ENCODE assay signal across 23 cellular contexts in the genomic region with DNA sequence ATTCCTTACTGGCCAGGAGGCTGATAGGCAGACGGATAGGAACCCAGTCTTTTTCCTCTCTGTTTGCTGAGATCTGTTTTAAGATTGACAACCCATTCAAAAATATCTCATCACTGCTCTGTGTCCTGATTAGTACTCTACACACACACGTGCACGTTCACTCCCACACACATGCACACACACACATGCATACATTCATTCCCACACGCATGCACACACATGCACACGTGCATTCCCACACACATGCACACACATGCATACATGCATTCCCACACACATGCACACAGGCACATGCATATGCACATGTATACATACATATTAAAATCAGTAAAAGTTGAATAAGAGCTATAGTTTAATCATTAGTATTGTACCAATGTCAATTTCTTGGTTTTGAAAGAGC.
DNase-seq lines count a peak whose midpoint lies in the region; ATAC-seq, FAIRE-seq and TF ChIP-seq lines count a peak whose summit lies in the region.
"Had no signal": no experiment of that assay in that cellular context is flagged by ENCODE, and none has a peak within 500 bp of the region (broad histone marks: within the 10 kb centered on the region; RNA-seq: fewer than 3 reads in every experiment).

No MANE protein-coding gene starts in this region.

- H3K9ac ChIP-seq in HepG2 (ENCODE audit: insufficient read depth, low read depth, low read length) (no peak overlapping the region), adipocyte (ENCODE audit: low read length) (no peak overlapping the region)
- H3K9ac ChIP-seq: BLaER1 treated with 17β-estradiol and CSF1 and Interleukin-3, amounts not matched to agents 10 nM and 100 nM had no signal

- no peak for ATAC-seq in HepG2
- no peak for ATAC-seq in right lobe of liver
- ATAC-seq in Right ventricle myocardium superior (ENCODE audit: poor library complexity) = no peak
- ATAC-seq in GM19324 (IDR thresholded peaks at IDR 0.05; ENCODE audit: low FRiP score, unreplicated experiment) = no peak
- ATAC-seq in HG02970 (IDR thresholded peaks at IDR 0.05; ENCODE audit: low FRiP score, unreplicated experiment) = no peak
- ATAC-seq: A549; CD8-positive, alpha-beta T cell had no signal

- FAIRE-seq in HepG2 (lab: Jason Lieb, UNC) = no peak
- FAIRE-seq: A549, G401.6, GM12892, GM19239, H54 had no signal

- no peak for TF ChIP-seq POLR2A in HepG2 (IDR thresholded peaks at IDR 0.05; ENCODE audit: insufficient read depth in 1 of 2, low read depth in 2 of 2, low read length in 2 of 2)
- TF ChIP-seq POLR2A in right lobe of liver (IDR thresholded peaks at IDR 0.05) = no peak
- TF ChIP-seq POLR2A in esophagus muscularis mucosa (IDR thresholded peaks at IDR 0.05; ENCODE audit: low read depth) = no peak
- no peak for TF ChIP-seq POLR2A in spleen (IDR thresholded peaks at IDR 0.05)

- no peaks in the 10 kb centered on the region for H3K36me3 ChIP-seq in HepG2 (replicated peaks in 1 of 2; ENCODE audit: control insufficient read depth in 1 of 2, insufficient read depth in 2 of 2, low read length in 2 of 2)
- H3K36me3 ChIP-seq in right lobe of liver = no peaks in the 10 kb centered on the region
- no peaks in the 10 kb centered on the region for H3K36me3 ChIP-seq in adipocyte (ENCODE audit: control insufficient read depth, insufficient read depth, low read length, severe bottlenecking)
- H3K36me3 ChIP-seq in esophagus muscularis mucosa = no peaks in the 10 kb centered on the region
- H3K36me3 ChIP-seq in spleen = no peaks in the 10 kb centered on the region
- H3K36me3 ChIP-seq: BE2C; BLaER1 treated with 17β-estradiol and CSF1 and Interleukin-3, amounts not matched to agents 10 nM and 100 nM had no signal

- H4K20me1 ChIP-seq in HepG2 (ENCODE audit: insufficient read depth, low read length) = no peaks in the 10 kb centered on the region
- H4K20me1 ChIP-seq: BLaER1 treated with 17β-estradiol and CSF1 and Interleukin-3, amounts not matched to agents 10 nM and 100 nM had no signal

- no peak overlapping the region for H3K4me2 ChIP-seq in HepG2 (ENCODE audit: low read depth, low read length)
- H3K4me2 ChIP-seq: A549 had no signal

- WGBS in HepG2 (ENCODE audit: low lambda C conversion rate) = 49% methylated on average over 5 of the region's 5 CpGs
- 59% methylated on average over 5 of the region's 5 CpGs for WGBS in right lobe of liver (ENCODE audit: insufficient coverage, low coverage, low lambda C conversion rate, missing lambda C conversion rate)
- 93% methylated on average over 5 of the region's 5 CpGs for WGBS in esophagus muscularis mucosa
- 53 to 88% (median 74%) methylated on average over 5 of the region's 5 CpGs for WGBS in spleen, 5 donors

- TF ChIP-seq CTCF in HepG2 (CRISPR knock-in tag; IDR thresholded peaks at IDR 0.05) (no peak), right lobe of liver (IDR thresholded peaks at IDR 0.05) (no peak), esophagus muscularis mucosa (IDR thresholded peaks at IDR 0.05) (no peak), spleen (IDR thresholded peaks at IDR 0.05 in 8 of 11, conservative IDR thresholded peaks at IDR 0.05 in 3 of 11) (no peak)

- POLR2A ChIA-PET in HepG2 (lab: Yijun Ruan, JAX) = no interaction called here

- H3K27me3 ChIP-seq in HepG2 (ENCODE audit: control insufficient read depth in 1 of 2, insufficient read depth in 2 of 2, low read length in 2 of 2) (peaks cover under 1 to 31% of the 10 kb centered on the region in 2 experiments; a peak in 2 of 5 replicates), right lobe of liver (no peaks in the 10 kb centered on the region), adipocyte (replicated peaks; ENCODE audit: control insufficient read depth, insufficient read depth, low read length) (peaks cover 55% of the 10 kb centered on the region), esophagus muscularis mucosa (no peaks in the 10 kb centered on the region), spleen (replicated peaks in 1 of 7) (peaks cover 0 to 17% (median 0%) of the 10 kb centered on the region in 7 donors)
- H3K27me3 ChIP-seq: BE2C; BLaER1 treated with 17β-estradiol and CSF1 and Interleukin-3, amounts not matched to agents 10 nM and 100 nM had no signal

- H3K4me3 ChIP-seq in HepG2 (replicated peaks in 1 of 3; ENCODE audit: insufficient read depth in 1 of 3, low read depth in 2 of 3, low read length in 3 of 3) (no peak overlapping the region), right lobe of liver (no peak overlapping the region), adipocyte (ENCODE audit: low read length) (peak overlapping the region; percentile 34), esophagus muscularis mucosa (no peak overlapping the region), spleen (peak overlapping the region in 1 of 8 donors; percentile 55)
- H3K4me3 ChIP-seq: A549; BLaER1 treated with 17β-estradiol and CSF1 and Interleukin-3, amounts not matched to agents 10 nM and 100 nM had no signal

- no peaks in the 10 kb centered on the region for H3K79me2 ChIP-seq in HepG2 (ENCODE audit: insufficient read depth, low read length)

- no peak for TF ChIP-seq RAD21 in HepG2 (CRISPR knock-in tag; IDR thresholded peaks at IDR 0.05)

- BruUV-seq in HepG2 (replicated peaks; lab: Mats Ljungman, UMichigan) = no TSS peak

- no peak for TF ChIP-seq EP300 in HepG2 (IDR thresholded peaks at IDR 0.05; ENCODE audit: low read depth in 2 of 2, low read length in 2 of 2)
- no peak for TF ChIP-seq EP300 in HepG2 (CRISPR knock-in tag; IDR thresholded peaks at IDR 0.05; ENCODE audit: borderline replicate concordance)
- TF ChIP-seq EP300 in esophagus muscularis mucosa (IDR thresholded peaks at IDR 0.05) = no peak

- H2AFZ ChIP-seq in HepG2 (ENCODE audit: low read length) = no peak overlapping the region

- peaks cover 7% of the 10 kb centered on the region; the same call in 1 of the 2 replicates for H3K4me1 ChIP-seq in HepG2 (ENCODE audit: insufficient read depth, low read length)
- no peaks in the 10 kb centered on the region for H3K4me1 ChIP-seq in right lobe of liver
- peaks cover 20% of the 10 kb centered on the region for H3K4me1 ChIP-seq in adipocyte (ENCODE audit: control insufficient read depth, insufficient read depth, low read length)
- H3K4me1 ChIP-seq in esophagus muscularis mucosa = no peaks in the 10 kb centered on the region
- H3K4me1 ChIP-seq in spleen = peaks cover 0 to 33% (median 11%) of the 10 kb centered on the region in 6 donors
- H3K4me1 ChIP-seq: A549, Caco-2 had no signal

- intact Hi-C loops in HepG2 (cut with micrococcal nuclease; ENCODE audit: unreplicated experiment) = no loop called here
- intact Hi-C loops in right lobe of liver (cut with DNase I) = no loop called here
- intact Hi-C loops in esophagus muscularis mucosa (cut with DNase I) = no loop called here
- intact Hi-C loops in spleen (cut with DNase I; ENCODE audit: low total_unique reads) = no loop called here
- intact Hi-C loops in Right ventricle myocardium superior (cut with DNase I) = no loop called here

- in situ Hi-C loops in HepG2 (cut with HindIII; ENCODE audit: extremely low pct_ligation_motif_present, low pct_unique_long_range_greater_than_20kb) = no loop called here

- CTCF ChIA-PET in HepG2 (lab: Yijun Ruan, JAX; ENCODE audit: low intra/inter-chr PET ratio, low total read pairs) = no interaction called here

- H3K9me3 ChIP-seq in HepG2 (ENCODE audit: low read length) = no peaks in the 10 kb centered on the region
- no peaks in the 10 kb centered on the region for H3K9me3 ChIP-seq in right lobe of liver
- no peaks in the 10 kb centered on the region for H3K9me3 ChIP-seq in adipocyte (ENCODE audit: control insufficient read depth, low read length)
- no peaks in the 10 kb centered on the region for H3K9me3 ChIP-seq in esophagus muscularis mucosa
- H3K9me3 ChIP-seq in spleen = no peaks in the 10 kb centered on the region
- H3K9me3 ChIP-seq: A549; BE2C; BLaER1 treated with 17β-estradiol and CSF1 and Interleukin-3, amounts not matched to agents 10 nM and 100 nM; Caco-2 had no signal

- DNase-seq in HepG2 (ENCODE audit: low spot score) (no peak), right lobe of liver (no peak), adipocyte (ENCODE audit: low read depth) (no peak), esophagus muscularis mucosa (ENCODE audit: extremely low spot score) (peak; percentile 8), spleen (no peak), Right ventricle myocardium superior (no peak)
- DNase-seq: 8988T; ACHN; BE2C; Caco-2; CD8-positive, alpha-beta T cell; DMS153; DND-41; GOT3; HCEC 1CT had no signal

- no peak overlapping the region for H3K27ac ChIP-seq in HepG2 (ENCODE audit: extremely low read length, insufficient read depth, low read length)
- H3K27ac ChIP-seq in right lobe of liver = no peak overlapping the region
- no peak overlapping the region for H3K27ac ChIP-seq in esophagus muscularis mucosa (replicated peaks in 1 of 4)
- peak overlapping the region in 6 of 8 donors; percentile 26 to 88 (median 68) for H3K27ac ChIP-seq in spleen
- H3K27ac ChIP-seq: A549 had no signal

TF ChIP-seq in HepG2, 621 proteins besides CTCF, POLR2A, EP300 and RAD21:
- TF ChIP-seq, protein P1, sequence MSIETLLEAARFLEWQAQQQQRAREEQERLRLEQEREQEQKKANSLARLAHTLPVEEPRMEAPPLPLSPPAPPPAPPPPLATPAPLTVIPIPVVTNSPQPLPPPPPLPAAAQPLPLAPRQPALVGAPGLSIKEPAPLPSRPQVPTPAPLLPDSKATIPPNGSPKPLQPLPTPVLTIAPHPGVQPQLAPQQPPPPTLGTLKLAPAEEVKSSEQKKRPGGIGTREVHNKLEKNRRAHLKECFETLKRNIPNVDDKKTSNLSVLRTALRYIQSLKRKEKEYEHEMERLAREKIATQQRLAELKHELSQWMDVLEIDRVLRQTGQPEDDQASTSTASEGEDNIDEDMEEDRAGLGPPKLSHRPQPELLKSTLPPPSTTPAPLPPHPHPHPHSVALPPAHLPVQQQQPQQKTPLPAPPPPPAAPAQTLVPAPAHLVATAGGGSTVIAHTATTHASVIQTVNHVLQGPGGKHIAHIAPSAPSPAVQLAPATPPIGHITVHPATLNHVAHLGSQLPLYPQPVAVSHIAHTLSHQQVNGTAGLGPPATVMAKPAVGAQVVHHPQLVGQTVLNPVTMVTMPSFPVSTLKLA (IDR thresholded peaks at IDR 0.05) = peak; percentile 93
- TF ChIP-seq ARHGAP35 (CRISPR knock-in tag; IDR thresholded peaks at IDR 0.05; ENCODE audit: borderline replicate concordance) (no peak), RXRB (CRISPR knock-in tag; IDR thresholded peaks at IDR 0.05; ENCODE audit: borderline replicate concordance) (no peak), NR2F6 (IDR thresholded peaks at IDR 0.05) (no peak), NR2F6 (CRISPR knock-in tag; IDR thresholded peaks at IDR 0.05) (no peak), ZNF556 (CRISPR knock-in tag; IDR thresholded peaks at IDR 0.05; ENCODE audit: borderline replicate concordance) (no peak), HDAC6 (IDR thresholded peaks at IDR 0.05; ENCODE audit: low read depth, low read length) (no peak), ZBTB3 (CRISPR knock-in tag; IDR thresholded peaks at IDR 0.05; ENCODE audit: borderline replicate concordance, low read depth) (no peak), ELF3 (CRISPR knock-in tag; IDR thresholded peaks at IDR 0.05) (no peak)
- TF ChIP-seq, protein P2, sequence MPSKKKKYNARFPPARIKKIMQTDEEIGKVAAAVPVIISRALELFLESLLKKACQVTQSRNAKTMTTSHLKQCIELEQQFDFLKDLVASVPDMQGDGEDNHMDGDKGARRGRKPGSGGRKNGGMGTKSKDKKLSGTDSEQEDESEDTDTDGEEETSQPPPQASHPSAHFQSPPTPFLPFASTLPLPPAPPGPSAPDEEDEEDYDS (CRISPR knock-in tag; IDR thresholded peaks at IDR 0.05) = no peak

Comparison
In these comparisons a context has a peak if more than half of its experiments do, and no peak if none do; other contexts are left out.
1. H3K27ac ChIP-seq: peak in spleen (6 of 8); none in HepG2 (single experiment), right lobe of liver (0 of 3) and esophagus muscularis mucosa (0 of 4).